Comparison of ENCODE assay signal across 8 cellular contexts in genomic region chr15:90004671-90005070, GRCh38. TPM values are rescaled to one million over a fixed set of nuclear protein-coding genes. Genes with fewer than 3 reads are reported as not detected.
DNase-seq lines count a peak whose midpoint lies in the region; ATAC-seq and TF ChIP-seq lines count a peak whose summit lies in the region.

No MANE protein-coding gene starts in this region.

- peaks cover 22% of the 10 kb centered on the region for H3K4me1 Mint-ChIP-seq in Calu3 (ENCODE audit: low read depth, unreplicated experiment)

- BruUV-seq in Calu3 (replicated peaks; lab: Mats Ljungman, UMichigan), result no TSS peak

- H3K27me3 Mint-ChIP-seq in Calu3 (ENCODE audit: unreplicated experiment), result no peaks in the 10 kb centered on the region

- H3K4me1 ChIP-seq in mesodermal cell (ENCODE audit: control insufficient read depth, insufficient read depth, low read length, poor library complexity, severe bottlenecking), result peaks cover 24% of the 10 kb centered on the region

- DNase-seq in AG20443 (ENCODE audit: low spot score), result peak; percentile 91
- peak; percentile 88 for DNase-seq in NB4 (ENCODE audit: low read depth)
- peak in 1 of 61 donors; percentile 41 for DNase-seq in caudate nucleus (lab: John Stamatoyannopoulos, UW)
- DNase-seq in Calu3, result no peak

- no peak overlapping the region for H3K4me3 Mint-ChIP-seq in Calu3 (ENCODE audit: low read depth, unreplicated experiment)

- peak; percentile 52 for TF ChIP-seq POLR2A in NB4 (IDR thresholded peaks at IDR 0.05; ENCODE audit: extremely low read depth, insufficient read length)

- H3K4me3 ChIP-seq in NB4 (ENCODE audit: low read depth, low read length), result peak overlapping the region; percentile 78
- no peak overlapping the region for H3K4me3 ChIP-seq in mesodermal cell (ENCODE audit: extremely low read depth, insufficient read depth, low read length, poor library complexity, severe bottlenecking)

- intact Hi-C loops in Calu3 (cut with micrococcal nuclease; ENCODE audit: unreplicated experiment), result loop anchor here (10.0 kb wide), 1 partner anchor 50 kb away; no protein-coding TSS in a partner anchor

- WGBS in mesodermal cell (ENCODE audit: insufficient coverage in 2 of 2), 2 experiments, result 81 to 83% methylated on average over 7 of the region's 8 CpGs

- peaks cover 29% of the 10 kb centered on the region for H3K36me3 Mint-ChIP-seq in Calu3 (ENCODE audit: insufficient read depth, unreplicated experiment)

- no peaks in the 10 kb centered on the region for H3K9me3 ChIP-seq in mesodermal cell (ENCODE audit: control insufficient read depth, low read length)

- H3K9me3 Mint-ChIP-seq in Calu3 (ENCODE audit: low read depth, unreplicated experiment), result no peaks in the 10 kb centered on the region

- H3K36me3 ChIP-seq in mesodermal cell (ENCODE audit: control insufficient read depth, insufficient read depth, low read length), result peaks cover 23% of the 10 kb centered on the region

- H3K27ac ChIP-seq in caudate nucleus (ENCODE audit: low read depth, low read length) (peak overlapping the region; percentile 62), mesodermal cell (ENCODE audit: low read depth, low read length, severe bottlenecking) (peak overlapping the region; percentile 67), temporal lobe (ENCODE audit: low read depth, low read length) (peak overlapping the region; percentile 65)

- TF ChIP-seq CTCF in NB4 (IDR thresholded peaks at IDR 0.05; ENCODE audit: low read depth, low read length), result no peak
- no peak for TF ChIP-seq CTCF in Calu3 (IDR thresholded peaks at IDR 0.05; ENCODE audit: unreplicated experiment)

- CTCF ChIA-PET in Calu3 (lab: Charles Lee), result interaction anchor here (0.7 to 1.1 kb wide), 3 partner anchors 30 to 83 kb away, joined by 3 to 5 read pairs (median 3); no protein-coding TSS in a partner anchor

- ATAC-seq in HG03175 (IDR thresholded peaks at IDR 0.05; ENCODE audit: unreplicated experiment) (no peak), GM18519 (IDR thresholded peaks at IDR 0.05; ENCODE audit: low FRiP score, unreplicated experiment) (no peak)

- no peak overlapping the region for H3K27ac Mint-ChIP-seq in Calu3 (ENCODE audit: unreplicated experiment)

RNA-seq across cellular contexts. Expression of gene ZNF710, which starts 3.5 kb away (rescaled TPM):
- 32.7 TPM for polyA plus RNA-seq in mesodermal cell (2013, experiment 1 of 2)
- polyA plus RNA-seq in mesodermal cell (2013, experiment 2 of 2), result 29.2 TPM
- 6.1 TPM for total RNA-seq in temporal lobe
- 14.3 and 15.4 TPM in 2 replicates for total RNA-seq in Calu3 (2022)
